Comparison of ENCODE assay signal across 13 cellular contexts in genomic region chr20:4449977-4450715, GRCh38.
DNase-seq lines count a peak whose midpoint lies in the region; ATAC-seq and TF ChIP-seq lines count a peak whose summit lies in the region.
"Had no signal": no experiment of that assay in that cellular context is flagged by ENCODE, and none has a peak within 500 bp of the region (broad histone marks: within the 10 kb centered on the region; RNA-seq: fewer than 3 reads in every experiment).

No MANE protein-coding gene starts in this region.

- H3K36me3 Mint-ChIP-seq in nephron (ENCODE audit: low read depth), result no peaks in the 10 kb centered on the region
- H3K36me3 Mint-ChIP-seq: activated naive CD4-positive, alpha-beta T cell treated with anti-CD3 and anti-CD28 coated beads, Interleukin-2, amount 50 U/mL, for 24 hours had no signal

- no peaks in the 10 kb centered on the region for H3K9me3 Mint-ChIP-seq in nephron
- H3K9me3 Mint-ChIP-seq: activated naive CD4-positive, alpha-beta T cell treated with anti-CD3 and anti-CD28 coated beads, Interleukin-2, amount 50 U/mL, for 24 hours had no signal

- DNase-seq in EH (ENCODE audit: low read depth) (peak; percentile 69), NB4 (ENCODE audit: low read depth) (peak; percentile 16), coronary artery (ENCODE audit: low spot score) (no peak), NCI-H510A treated with DMSO at 0.1 percent for 48 hours (lab: John Stamatoyannopoulos, UW) (no peak), NCI-H187 treated with DMSO at 0.1 percent for 48 hours (lab: John Stamatoyannopoulos, UW) (no peak)
- DNase-seq: COR-L47, heart right ventricle, NCI-H1417 treated with DMSO at 0.1 percent for 48 hours, T-helper 1 cell had no signal

- no peak overlapping the region for H3K27ac Mint-ChIP-seq in nephron
- H3K27ac Mint-ChIP-seq: activated naive CD4-positive, alpha-beta T cell treated with anti-CD3 and anti-CD28 coated beads, Interleukin-2, amount 50 U/mL, for 24 hours had no signal

- TF ChIP-seq POLR2A in NB4 (IDR thresholded peaks at IDR 0.05; ENCODE audit: extremely low read depth, insufficient read length), result no peak

- no peaks in the 10 kb centered on the region for H3K27me3 Mint-ChIP-seq in nephron (ENCODE audit: low read depth)

- no peak overlapping the region for H3K4me3 Mint-ChIP-seq in nephron
- H3K4me3 Mint-ChIP-seq: activated naive CD4-positive, alpha-beta T cell treated with anti-CD3 and anti-CD28 coated beads, Interleukin-2, amount 50 U/mL, for 24 hours had no signal

- TF ChIP-seq CTCF in NB4 (IDR thresholded peaks at IDR 0.05; ENCODE audit: low read depth, low read length), result no peak
- no peak for TF ChIP-seq CTCF in coronary artery (IDR thresholded peaks at IDR 0.05)
- peak; percentile 27 to 48 (median 38) for TF ChIP-seq CTCF in nephron (IDR thresholded peaks at IDR 0.05; ENCODE audit: unreplicated experiment in 3 of 3)

- H3K27ac ChIP-seq in coronary artery, result peak overlapping the region in 1 of 2 donors; percentile 76
- H3K27ac ChIP-seq: heart right ventricle had no signal

- H3K4me3 ChIP-seq in NB4 (ENCODE audit: low read depth, low read length), result no peak overlapping the region
- H3K4me3 ChIP-seq in coronary artery, result peak overlapping the region; percentile 46
- H3K4me3 ChIP-seq: heart right ventricle had no signal

- peaks cover 29% of the 10 kb centered on the region for H3K4me1 Mint-ChIP-seq in nephron
- H3K4me1 Mint-ChIP-seq: activated naive CD4-positive, alpha-beta T cell treated with anti-CD3 and anti-CD28 coated beads, Interleukin-2, amount 50 U/mL, for 24 hours had no signal

- no peak for ATAC-seq in HG03571 (IDR thresholded peaks at IDR 0.05; ENCODE audit: unreplicated experiment)
- ATAC-seq in GM21423 (IDR thresholded peaks at IDR 0.05; ENCODE audit: unreplicated experiment), result no peak

Comparison
In these comparisons a context has a peak if more than half of its experiments do, and no peak if none do; other contexts are left out.
1. DNase-seq: peak in EH (single experiment) and NB4 (single experiment); none in coronary artery (single experiment), NCI-H510A treated with DMSO at 0.1 percent for 48 hours (single experiment) and NCI-H187 treated with DMSO at 0.1 percent for 48 hours (single experiment).
2. CTCF ChIP-seq: peak in nephron (3 of 3); none in NB4 (single experiment) and coronary artery (single experiment).